In genomic region chr2:175450029-175450428, GRCh38 we compare ENCODE assay signal across 33 cellular contexts.
"Had no signal": no experiment of that assay in that cellular context is flagged by ENCODE, and none has a peak within 500 bp of the region (broad histone marks: within the 10 kb centered on the region; RNA-seq: fewer than 3 reads in every experiment).

No MANE protein-coding gene starts in this region.

- H3K4me3 ChIP-seq: adrenal gland, body of pancreas, breast epithelium had no signal

- H3K27me3 ChIP-seq: adrenal gland, body of pancreas, brain microvascular endothelial cell, breast epithelium had no signal

- H3K36me3 ChIP-seq: adrenal gland, brain microvascular endothelial cell, breast epithelium had no signal

- H3K27ac ChIP-seq: adrenal gland, body of pancreas, brain microvascular endothelial cell, breast epithelium, VCaP had no signal

- H3K4me1 ChIP-seq: adrenal gland, body of pancreas, breast epithelium had no signal

- ATAC-seq: activated CD8-positive, alpha-beta T cell treated with anti-CD3 and anti-CD28 coated beads for 36 hours; activated naive CD4-positive, alpha-beta T cell treated with anti-CD3 and anti-CD28 coated beads, Interleukin-2, amount 50 U/mL, for 72 hours; activated T-cell treated with anti-CD3 and anti-CD28 coated beads, Interleukin-2, amount 50 U/mL, for 4 hours; activated T-cell treated with anti-CD3 and anti-CD28 coated beads, Interleukin-2, amount 50 U/mL, for 72 hours; activated T-helper 17 cell treated with anti-CD3 and anti-CD28 coated beads, Interleukin-2, amount 50 U/mL, for 72 hours; body of pancreas had no signal

- DNase-seq: activated B cell treated with CpG ODN at 0.5 μM for 24 hours; activated CD4-positive, alpha-beta memory T cell treated with anti-CD3 and anti-CD28 coated beads for 36 hours; activated CD4-positive, alpha-beta T cell treated with anti-CD3 and anti-CD28 coated beads for 4 hours; activated CD4-positive, alpha-beta T cell treated with anti-CD3 and anti-CD28 coated beads, Interleukin-2, amount 10 ng/mL, durations not matched to agents 24 days and 14 days; activated CD4-positive, alpha-beta T cell treated with anti-CD3 and anti-CD28 coated beads, Interleukin-2, amount 50 U/mL, for 1 hour; activated CD4-positive, alpha-beta T cell treated with anti-CD3 and anti-CD28 coated beads, Interleukin-2, amount 50 U/mL, for 4 hours; activated CD4-positive, CD25-positive, alpha-beta regulatory T cell treated with anti-CD3 and anti-CD28 coated beads, Interleukin-2, amount 50 U/mL, for 72 hours; activated CD8-positive, alpha-beta memory T cell treated with anti-CD3 and anti-CD28 coated beads, Interleukin-2, amount 50 U/mL, for 4 hours; activated CD8-positive, alpha-beta T cell treated with anti-CD3 and anti-CD28 coated beads for 36 hours; activated effector memory CD4-positive, alpha-beta T cell treated with anti-CD3 and anti-CD28 coated beads, Interleukin-2, amount 50 U/mL, for 16 hours; activated gamma-delta T cell treated with Interleukin-2 at 50 U/mL for 16 hours; activated naive CD4-positive, alpha-beta T cell; activated naive CD4-positive, alpha-beta T cell treated with anti-CD3 and anti-CD28 coated beads for 36 hours; activated naive CD4-positive, alpha-beta T cell treated with anti-CD3 and anti-CD28 coated beads, Interleukin-2, amount 50 U/mL, for 16 hours; activated naive CD8-positive, alpha-beta T cell treated with anti-CD3 and anti-CD28 coated beads for 36 hours; activated T-cell treated with anti-CD3 and anti-CD28 coated beads for 4 hours; activated T-cell treated with anti-CD3 and anti-CD28 coated beads, Interleukin-2, amount 50 U/mL, for 1 hour; activated T-cell treated with anti-CD3 and anti-CD28 coated beads, Interleukin-2, amount 50 U/mL, for 4 hours; activated T-cell treated with anti-CD3 and anti-CD28 coated beads, Interleukin-2, amount 50 U/mL, for 72 hours; adrenal gland; amniotic stem cell; aorta; body of pancreas; brain microvascular endothelial cell; caudate nucleus; cerebellar nuclear complex; T-helper 1 cell; T-helper 2 cell; T-helper 9 cell had no signal

- H3K9me3 ChIP-seq: adrenal gland, body of pancreas, breast epithelium had no signal
